ENCODE assay signal across 9 cellular contexts in the genomic region with DNA sequence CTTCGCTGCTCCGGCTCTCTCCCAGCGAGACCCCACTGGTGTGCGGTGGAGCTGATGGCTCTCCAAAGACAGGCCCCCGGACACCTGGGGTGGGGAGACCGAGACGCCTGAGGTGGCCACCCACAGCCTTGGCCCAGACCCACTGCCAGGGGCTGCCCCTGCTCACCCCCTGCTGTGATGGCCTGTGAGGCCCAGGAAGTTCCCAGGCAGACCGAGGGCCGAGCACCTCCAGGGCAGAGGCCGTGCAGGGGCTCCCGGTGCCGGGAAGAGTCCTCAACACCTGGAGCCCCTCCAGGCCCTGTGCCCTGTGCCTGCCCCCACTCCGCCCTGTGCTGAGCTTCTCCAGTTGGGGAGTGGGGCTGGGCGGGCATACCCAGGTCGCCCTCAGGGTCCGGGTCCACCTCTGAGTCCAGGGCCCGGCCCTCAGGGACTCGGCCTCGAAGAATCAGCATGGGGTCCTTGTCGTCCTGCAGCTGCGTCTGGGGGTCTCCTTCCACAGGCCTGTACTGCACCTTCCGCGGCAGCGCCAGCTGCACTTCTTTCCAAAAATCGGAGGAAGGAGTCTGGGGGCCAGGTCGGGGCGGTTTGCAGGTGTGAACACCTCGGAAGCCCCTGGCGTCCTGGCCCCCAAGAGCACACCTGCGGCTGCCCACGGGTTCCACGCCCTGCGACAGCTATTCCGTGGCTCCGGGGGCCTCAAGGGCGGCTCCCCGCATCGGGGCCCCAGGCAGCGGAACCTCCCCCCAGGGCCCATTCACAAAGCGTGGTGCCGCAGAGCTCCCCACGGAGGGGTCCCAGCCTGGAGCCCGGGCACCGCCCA. TPM values are rescaled to one million over a fixed set of nuclear protein-coding genes. Genes with fewer than 3 reads are reported as not detected.
DNase-seq lines count a peak whose midpoint lies in the region; ATAC-seq and TF ChIP-seq lines count a peak whose summit lies in the region.
"Had no signal": no experiment of that assay in that cellular context is flagged by ENCODE, and none has a peak within 500 bp of the region (broad histone marks: within the 10 kb centered on the region; RNA-seq: fewer than 3 reads in every experiment).

No MANE protein-coding gene starts in this region.

- no peak for TF ChIP-seq EP300 in tibial nerve (IDR thresholded peaks at IDR 0.05)

- H3K36me3 ChIP-seq in lower lobe of right lung (peaks cover 4% of the 10 kb centered on the region), tibial nerve (no peaks in the 10 kb centered on the region)

- WGBS in tibial nerve, 2 donors: 71 to 72% methylated on average over 16 to 19 of the region's 44 CpGs

- H3K4me3 ChIP-seq in cardiac fibroblast (replicated peaks in 1 of 2; ENCODE audit: low read depth in 2 of 2, low read length in 2 of 2): peak overlapping the region; percentile 46 to 64
- H3K4me3 ChIP-seq in lower lobe of right lung: peak overlapping the region; percentile 72
- H3K4me3 ChIP-seq in tibial nerve: peak overlapping the region; percentile 66 to 81 (median 76)

- H3K4me1 Mint-ChIP-seq in T-helper 2 cell treated with Interferon-gamma antibody and Interleukin-4, amounts not matched to agents 5 μg/mL and 100 μg/mL, for 36 hours (ENCODE audit: low read depth): peaks cover 3% of the 10 kb centered on the region

- no peaks in the 10 kb centered on the region for H3K27me3 Mint-ChIP-seq in T-helper 2 cell treated with Interferon-gamma antibody and Interleukin-4, amounts not matched to agents 5 μg/mL and 100 μg/mL, for 36 hours (ENCODE audit: low read depth)

- no peak for TF ChIP-seq POLR2A in tibial nerve (IDR thresholded peaks at IDR 0.05)

- intact Hi-C loops in lower lobe of right lung (cut with DNase I): no loop called here

- peak overlapping the region; percentile 81 for H3K27ac ChIP-seq in lower lobe of right lung
- peak overlapping the region; percentile 66 to 91 (median 82) for H3K27ac ChIP-seq in tibial nerve

- H3K9me3 ChIP-seq in lower lobe of right lung: no peaks in the 10 kb centered on the region
- H3K9me3 ChIP-seq in tibial nerve: no peaks in the 10 kb centered on the region

- H3K27ac Mint-ChIP-seq in T-helper 2 cell treated with Interferon-gamma antibody and Interleukin-4, amounts not matched to agents 5 μg/mL and 100 μg/mL, for 36 hours: peak overlapping the region; percentile 52

- H3K27me3 ChIP-seq in lower lobe of right lung (ENCODE audit: low read depth): no peaks in the 10 kb centered on the region
- no peaks in the 10 kb centered on the region for H3K27me3 ChIP-seq in tibial nerve

- no peak for DNase-seq in T-helper 2 cell treated with Interferon-gamma antibody and Interleukin-4, amounts not matched to agents 5 μg/mL and 100 μg/mL, for 36 hours (ENCODE audit: low spot score)
- DNase-seq in T-helper 2 cell: no peak
- DNase-seq in cardiac fibroblast (ENCODE audit: low read depth in 2 of 2): no peak
- DNase-seq in lower lobe of right lung: peak; percentile 55
- no peak for DNase-seq in tibial nerve (ENCODE audit: low spot score in 2 of 2)
- DNase-seq in HUDEP-2 (lab: John Stamatoyannopoulos, UW; ENCODE audit: unreplicated experiment in 76 of 76): no peak

- H3K36me3 Mint-ChIP-seq in T-helper 2 cell treated with Interferon-gamma antibody and Interleukin-4, amounts not matched to agents 5 μg/mL and 100 μg/mL, for 36 hours (ENCODE audit: low read depth): peaks cover 2% of the 10 kb centered on the region

- H3K4me1 ChIP-seq in lower lobe of right lung: peaks cover 13% of the 10 kb centered on the region
- H3K4me1 ChIP-seq in tibial nerve: peaks cover 0 to 29% (median 13%) of the 10 kb centered on the region in 4 donors

- no peaks in the 10 kb centered on the region for H3K9me3 Mint-ChIP-seq in T-helper 2 cell treated with Interferon-gamma antibody and Interleukin-4, amounts not matched to agents 5 μg/mL and 100 μg/mL, for 36 hours

- H3K4me3 Mint-ChIP-seq in T-helper 2 cell treated with Interferon-gamma antibody and Interleukin-4, amounts not matched to agents 5 μg/mL and 100 μg/mL, for 36 hours: no peak overlapping the region

- no peak for TF ChIP-seq CTCF in cardiac fibroblast (IDR thresholded peaks at IDR 0.05; ENCODE audit: low read depth, low read length)
- TF ChIP-seq CTCF in lower lobe of right lung (IDR thresholded peaks at IDR 0.05): no peak
- peak in 1 of 5 experiments; percentile 11 for TF ChIP-seq CTCF in tibial nerve (IDR thresholded peaks at IDR 0.05)

- ATAC-seq in lower lobe of right lung (peak; percentile 5 to 10), HG03460 (IDR thresholded peaks at IDR 0.05; ENCODE audit: unreplicated experiment) (no peak), HG03045 (IDR thresholded peaks at IDR 0.05; ENCODE audit: unreplicated experiment) (no peak)

RNA-seq across cellular contexts. Expression of a gene that starts 8.6 kb away (rescaled TPM):
- total RNA-seq in lower lobe of right lung (91.8 TPM), tibial nerve (10 to 100 TPM; 29.1 to 81.1 (median 69.3) TPM)

RNA-seq across cellular contexts. Expression of a gene that starts 12.2 kb away (rescaled TPM):
- 23.1 TPM for total RNA-seq in lower lobe of right lung
- total RNA-seq in tibial nerve: 10 to 100 TPM in 3 of 4 donors, 1 to 10 TPM in 1; 4.6 to 16.2 (median 13.5) TPM

RNA-seq across cellular contexts. Expression of a gene that starts 35.6 kb away (rescaled TPM):
- total RNA-seq in lower lobe of right lung (21.6 TPM), tibial nerve (under 1 TPM in 3 of 4 donors, not detected in 1; 0.78 to 0.90 (median 0.87) TPM)
- total RNA-seq: A172 had no signal

RNA-seq across cellular contexts. Expression of a gene that starts 36.9 kb away (rescaled TPM):
- 0.38 TPM for total RNA-seq in lower lobe of right lung
- 10 to 100 TPM in 2 of 4 donors, 1 to 10 TPM in 2; 7.1 to 22.2 (median 14.1) TPM for total RNA-seq in tibial nerve

RNA-seq across cellular contexts. Expression of a gene that starts 43.9 kb away (rescaled TPM):
- total RNA-seq in lower lobe of right lung: 32.9 TPM
- total RNA-seq in tibial nerve: 100 to 1,000 TPM in 1 of 4 donors, 10 to 100 TPM in 3; 54.2 to 100 (median 63.9) TPM

Comparison
In these comparisons a context has a peak if more than half of its experiments do, and no peak if none do; other contexts are left out.
1. ATAC-seq: peak in lower lobe of right lung (2 of 2); none in HG03460 (single experiment) and HG03045 (single experiment).
2. RNA of a gene that starts 35.6 kb away (total RNA-seq): 21.6 TPM in lower lobe of right lung (single experiment); 0.78 to 0.90 TPM in tibial nerve; every median in the first group is over 10 times any median in the second.
3. Peak in every context shown above with its lines, with median percentiles within 50 percentile points of each other: H3K4me3 ChIP-seq.